Comparison of ENCODE assay signal across 27 cellular contexts in the genomic region with DNA sequence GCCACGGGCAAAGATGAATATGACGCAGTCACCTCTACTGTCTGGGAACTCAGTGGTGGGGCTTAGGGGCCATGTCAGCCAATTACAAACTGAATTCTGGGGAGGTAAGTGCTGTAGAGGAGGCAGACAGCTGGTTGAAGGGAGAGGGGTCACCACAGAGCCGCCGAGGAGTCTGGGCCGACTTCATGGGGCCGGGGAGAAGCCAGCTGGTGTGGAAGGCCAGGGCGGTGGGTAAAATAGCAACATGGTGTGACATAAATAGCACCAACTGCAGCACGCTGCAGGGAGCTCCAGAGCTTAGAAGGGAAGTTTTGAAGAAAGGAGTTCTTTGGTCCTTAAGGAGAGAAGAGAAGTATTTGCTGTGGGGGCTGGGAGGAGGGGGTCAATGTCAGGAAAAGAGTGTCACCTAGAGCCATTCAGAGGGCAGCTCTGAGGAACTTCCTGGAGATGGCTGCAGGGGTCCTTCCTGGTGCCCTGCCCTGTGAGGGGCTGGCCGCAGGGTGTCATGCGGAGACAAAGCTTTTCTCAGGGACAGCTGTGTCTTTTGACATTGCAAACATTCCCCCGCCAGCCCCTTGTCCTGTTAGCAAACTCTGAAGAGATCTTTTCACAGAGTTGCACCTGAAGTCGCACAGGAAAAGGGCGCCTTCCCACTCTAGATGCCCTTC. TPM values are rescaled to one million over a fixed set of nuclear protein-coding genes. Genes with fewer than 3 reads are reported as not detected.
"Had no signal": no experiment of that assay in that cellular context is flagged by ENCODE, and none has a peak within 500 bp of the region (broad histone marks: within the 10 kb centered on the region; RNA-seq: fewer than 3 reads in every experiment).

No MANE protein-coding gene starts in this region.

- H3K27ac ChIP-seq: colonic mucosa, heart right ventricle, spleen, thoracic aorta, WERI-Rb-1 had no signal

- H3K4me1 ChIP-seq: colonic mucosa, heart right ventricle, spleen had no signal

- H3K9me3 ChIP-seq: colonic mucosa, heart right ventricle, mucosa of descending colon, spleen, thoracic aorta had no signal

- H3K27ac Mint-ChIP-seq: activated CD8-positive, alpha-beta T cell treated with anti-CD3 and anti-CD28 coated beads, Interleukin-2, amount 10 ng/mL, durations not matched to agents 7 days and 5 days; activated naive CD8-positive, alpha-beta T cell; natural killer cell treated with Interleukin-12 subunit alpha and Interleukin-12 subunit beta and Interleukin-15 and Interleukin-18, amount 100 ng/mL, for 72 hours; T-helper 17 cell had no signal

- ATAC-seq: activated CD8-positive, alpha-beta T cell treated with anti-CD3 and anti-CD28 coated beads, Interleukin-2, amount 10 ng/mL, durations not matched to agents 7 days and 5 days; left lobe of liver; mucosa of descending colon; natural killer cell treated with Interleukin-12 subunit alpha and Interleukin-12 subunit beta and Interleukin-15 and Interleukin-18, amount 100 ng/mL, for 72 hours; sciatic nerve; T-helper 17 cell had no signal

- DNase-seq: activated CD4-positive, alpha-beta T cell treated with anti-CD3 and anti-CD28 coated beads for 48 hours; activated CD8-positive, alpha-beta memory T cell treated with anti-CD3 and anti-CD28 coated beads, Interleukin-2, amount 50 U/mL, for 4 hours; activated CD8-positive, alpha-beta T cell treated with anti-CD3 and anti-CD28 coated beads, Interleukin-2, amount 10 ng/mL, durations not matched to agents 7 days and 5 days; activated effector memory CD4-positive, alpha-beta T cell treated with anti-CD3 and anti-CD28 coated beads, Interleukin-2, amount 50 U/mL, for 16 hours; activated T-cell treated with anti-CD3 and anti-CD28 coated beads, Interleukin-2, amount 50 U/mL, for 48 hours; amniotic stem cell; central memory CD4-positive, alpha-beta T cell; colonic mucosa; effector CD4-positive, alpha-beta T cell; foreskin melanocyte; heart right ventricle; mucosa of descending colon; spleen; stimulated activated CD4-positive, alpha-beta T cell treated with anti-CD3 and anti-CD28 coated beads, Interleukin-1b, Interleukin-23, amount 100 ng/mL, for 48 hours; T-helper 17 cell; WERI-Rb-1 had no signal

- H3K36me3 ChIP-seq: colonic mucosa, heart right ventricle, spleen, thoracic aorta, WERI-Rb-1 had no signal

- H3K4me3 ChIP-seq: colonic mucosa, heart right ventricle, mucosa of descending colon, spleen, thoracic aorta had no signal

- H3K36me3 Mint-ChIP-seq: activated naive CD8-positive, alpha-beta T cell; brain; natural killer cell treated with Interleukin-12 subunit alpha and Interleukin-12 subunit beta and Interleukin-15 and Interleukin-18, amount 100 ng/mL, for 72 hours had no signal

- H3K4me3 Mint-ChIP-seq: activated CD8-positive, alpha-beta T cell treated with anti-CD3 and anti-CD28 coated beads, Interleukin-2, amount 10 ng/mL, durations not matched to agents 7 days and 5 days; activated naive CD8-positive, alpha-beta T cell; brain; natural killer cell treated with Interleukin-12 subunit alpha and Interleukin-12 subunit beta and Interleukin-15 and Interleukin-18, amount 100 ng/mL, for 72 hours; T-helper 17 cell had no signal

- H3K9me3 Mint-ChIP-seq: brain; natural killer cell treated with Interleukin-12 subunit alpha and Interleukin-12 subunit beta and Interleukin-15 and Interleukin-18, amount 100 ng/mL, for 72 hours had no signal

RNA-seq across cellular contexts. Expression of gene METTL21C, which starts 6.4 kb away (rescaled TPM):
- total RNA-seq: activated CD8-positive, alpha-beta T cell treated with anti-CD3 and anti-CD28 coated beads, Interleukin-2, amount 10 ng/mL, durations not matched to agents 7 days and 5 days; colonic mucosa; heart right ventricle; left lobe of liver; lung microvascular endothelial cell; mucosa of descending colon; natural killer cell treated with Interleukin-12 subunit alpha and Interleukin-12 subunit beta and Interleukin-15 and Interleukin-18, amount 100 ng/mL, for 72 hours; osteocyte; pulmonary artery endothelial cell; sciatic nerve; spleen; T-helper 17 cell; thoracic aorta; ureter had no signal
- polyA plus RNA-seq: fibroblast of lung, heart right ventricle, spleen had no signal
